17 cellular contexts compared by ENCODE assay signal in genomic region chr5:138944527-138945322, GRCh38.
DNase-seq lines count a peak whose midpoint lies in the region; ATAC-seq, FAIRE-seq and TF ChIP-seq lines count a peak whose summit lies in the region.
"Had no signal": no experiment of that assay in that cellular context is flagged by ENCODE, and none has a peak within 500 bp of the region (broad histone marks: within the 10 kb centered on the region; RNA-seq: fewer than 3 reads in every experiment).

No MANE protein-coding gene starts in this region.

- no peak for FAIRE-seq in A549 (lab: Jason Lieb, UNC)
- FAIRE-seq: islet of Langerhans had no signal

- intact Hi-C loops in dorsolateral prefrontal cortex (cut with DNase I) (no loop called here), mucosa of descending colon (cut with DNase I, micrococcal nuclease) (no loop called here)

- H3K36me3 ChIP-seq in mucosa of descending colon (ENCODE audit: low read depth), result no peaks in the 10 kb centered on the region

- no peaks in the 10 kb centered on the region for H3K27me3 ChIP-seq in dorsolateral prefrontal cortex
- H3K27me3 ChIP-seq: ascending aorta, right atrium auricular region had no signal

- no peak for TF ChIP-seq POLR2A in A549 (IDR thresholded peaks at IDR 0.05; ENCODE audit: low read length)

- no peak for TF ChIP-seq EP300 in A549 (IDR thresholded peaks at IDR 0.05)

- WGBS in A549 (ENCODE audit: missing lambda C conversion rate), result 79% methylated on average over 21 of the region's 23 CpGs

- no peaks in the 10 kb centered on the region for H3K9me3 ChIP-seq in A549
- H3K9me3 ChIP-seq in mucosa of descending colon, result no peaks in the 10 kb centered on the region
- H3K9me3 ChIP-seq: ascending aorta, right atrium auricular region had no signal

- peak; percentile 13 to 19; a peak in 4 of 6 replicates for ATAC-seq in A549
- ATAC-seq in mucosa of descending colon, result peak; percentile 10
- ATAC-seq in HG03442 (IDR thresholded peaks at IDR 0.05; ENCODE audit: unreplicated experiment), result no peak
- no peak for ATAC-seq in HG03378 (IDR thresholded peaks at IDR 0.05; ENCODE audit: unreplicated experiment)

- no peak overlapping the region for H3K27ac ChIP-seq in A549
- peak overlapping the region in 55 of 59 donors; percentile 18 to 98 (median 80) for H3K27ac ChIP-seq in dorsolateral prefrontal cortex
- H3K27ac ChIP-seq: ascending aorta, right atrium auricular region had no signal

- CTCF ChIA-PET in A549 (lab: Yijun Ruan, JAX), result no interaction called here

- H3K4me1 ChIP-seq in A549 (no peaks in the 10 kb centered on the region), mucosa of descending colon (ENCODE audit: low read depth) (no peaks in the 10 kb centered on the region)

- POLR2A ChIA-PET in A549 (lab: Yijun Ruan, JAX), result no interaction called here

- TF ChIP-seq CTCF in A549 (IDR thresholded peaks at IDR 0.05), result no peak
- no peak for TF ChIP-seq CTCF in dorsolateral prefrontal cortex (IDR thresholded peaks at IDR 0.05 in 54 of 56, conservative IDR thresholded peaks at IDR 0.05 in 2 of 56; ENCODE audit: low read depth in 1 of 56, partially characterized antibody in 56 of 56)
- no peak for TF ChIP-seq CTCF in mucosa of descending colon (IDR thresholded peaks at IDR 0.05)

- DNase-seq in A549 (ENCODE audit: low read depth in 1 of 2, low spot score in 1 of 2) (no peak), HT1080 (ENCODE audit: low read depth) (peak; percentile 76), dorsolateral prefrontal cortex (no peak), mucosa of descending colon (no peak), iPS-NIHi7 (ENCODE audit: extremely low spot score) (no peak), NCI-H146 (lab: John Stamatoyannopoulos, UW) (no peak)
- DNase-seq: activated CD4-positive, alpha-beta T cell treated with anti-CD3 and anti-CD28 coated beads, Interleukin-2, amount 10 ng/mL, durations not matched to agents 24 days and 14 days; Calu3; GOT3; KBM-7; NCI-H1417 treated with DMSO at 0.1 percent for 48 hours; NCI-H524 treated with DMSO at 0.1 percent for 48 hours had no signal

- H3K4me2 ChIP-seq in A549, result no peak overlapping the region

- no peak for TF ChIP-seq RAD21 in A549 (conservative IDR thresholded peaks at IDR 0.05 in 1 of 2, IDR thresholded peaks at IDR 0.05 in 1 of 2)

- no peak overlapping the region for H3K4me3 ChIP-seq in A549
- no peak overlapping the region for H3K4me3 ChIP-seq in dorsolateral prefrontal cortex
- no peak overlapping the region for H3K4me3 ChIP-seq in mucosa of descending colon
- H3K4me3 ChIP-seq: ascending aorta, right atrium auricular region had no signal

TF ChIP-seq in A549, 52 proteins besides CTCF, POLR2A, EP300 and RAD21:
- TF ChIP-seq GATA3 (IDR thresholded peaks at IDR 0.05; ENCODE audit: borderline replicate concordance), result no peak
- no peak for TF ChIP-seq CBX8 (IDR thresholded peaks at IDR 0.05)
- TF ChIP-seq JUN (IDR thresholded peaks at IDR 0.05), result no peak
- no peak for TF ChIP-seq SREBF2 (IDR thresholded peaks at IDR 0.05)
- TF ChIP-seq HOXB5 (CRISPR knock-in tag; IDR thresholded peaks at IDR 0.05), result no peak
- TF ChIP-seq HDAC2 (IDR thresholded peaks at IDR 0.05), result no peak
- TF ChIP-seq HOXB13 (CRISPR knock-in tag; IDR thresholded peaks at IDR 0.05; ENCODE audit: low read depth), result no peak
- no peak for TF ChIP-seq MYC (IDR thresholded peaks at IDR 0.05; ENCODE audit: borderline replicate concordance, low read length)
- no peak for TF ChIP-seq KDM1A (IDR thresholded peaks at IDR 0.05; ENCODE audit: low read depth)
- TF ChIP-seq CHD4 (IDR thresholded peaks at IDR 0.05; ENCODE audit: borderline replicate concordance), result no peak
- TF ChIP-seq BHLHE40 (IDR thresholded peaks at IDR 0.05; ENCODE audit: low read depth, low read length), result no peak
- no peak for TF ChIP-seq REST (IDR thresholded peaks at IDR 0.05)
- no peak for TF ChIP-seq BCL3 (IDR thresholded peaks at IDR 0.05)
- no peak for TF ChIP-seq CBX2 (IDR thresholded peaks at IDR 0.05; ENCODE audit: borderline replicate concordance, low read depth)
- no peak for TF ChIP-seq MAFK (IDR thresholded peaks at IDR 0.05; ENCODE audit: partially characterized antibody)
- no peak for TF ChIP-seq ELK1 (IDR thresholded peaks at IDR 0.05; ENCODE audit: low read depth, low read length)

Comparison
In these comparisons a context has a peak if more than half of its experiments do, and no peak if none do; other contexts are left out.
1. ATAC-seq: peak in A549 (2 of 2) and mucosa of descending colon (single experiment); none in HG03442 (single experiment) and HG03378 (single experiment).
2. H3K27ac ChIP-seq: peak in dorsolateral prefrontal cortex (55 of 59); none in A549 (0 of 2).